In genomic region chr6:158334534-158334933, GRCh38 we compare ENCODE assay signal across 36 cellular contexts.
"Had no signal": no experiment of that assay in that cellular context is flagged by ENCODE, and none has a peak within 500 bp of the region (broad histone marks: within the 10 kb centered on the region; RNA-seq: fewer than 3 reads in every experiment).

No MANE protein-coding gene starts in this region.

- H3K27me3 ChIP-seq: MG63 had no signal

- DNase-seq: Karpas-422, Kasumi-1, MG63, MM.1S, MV-4-11, NCI-H1048, NCI-H1092, NCI-H1092 treated with DMSO at 0.1 percent for 48 hours, NCI-H1105, NCI-H1105 treated with DMSO at 0.1 percent for 48 hours, NCI-H1417, NCI-H1417 treated with DMSO at 0.1 percent for 48 hours, NCI-H1436, NCI-H1436 treated with DMSO at 0.1 percent for 48 hours, NCI-H146, NCI-H1694, NCI-H1694 treated with DMSO at 0.1 percent for 48 hours, NCI-H187, NCI-H187 treated with DMSO at 0.1 percent for 48 hours, NCI-H1930, NCI-H2029, NCI-H2029 treated with DMSO at 0.1 percent for 48 hours, NCI-H2081, NCI-H2081 treated with DMSO at 0.1 percent for 48 hours, NCI-H2107, NCI-H2171, NCI-H2171 treated with DMSO at 0.1 percent for 48 hours, NCI-H2227 treated with DMSO at 0.1 percent for 48 hours, NCI-H226, NCI-H345, NCI-H446, NCI-H446 treated with DMSO at 0.1 percent for 48 hours, NCI-H510A, NCI-H510A treated with DMSO at 0.1 percent for 48 hours, NCI-H524, NCI-H524 treated with DMSO at 0.1 percent for 48 hours had no signal

- H3K4me3 ChIP-seq: MG63 had no signal

- H3K9me3 ChIP-seq: MG63 had no signal
